8 cellular contexts compared by ENCODE assay signal in genomic region chr1:27634982-27635362, GRCh38. TPM values are rescaled to one million over a fixed set of nuclear protein-coding genes. Genes with fewer than 3 reads are reported as not detected.
A peak's percentile ranks its signal among the peaks of the same experiment; 100 is the strongest.
DNase-seq lines count a peak whose midpoint lies in the region; ATAC-seq and TF ChIP-seq lines count a peak whose summit lies in the region.

TSS of gene FGR (minus strand) at chr1:27635185. CDS start at chr1:27623916, 11,269 bp downstream.

- intact Hi-C loops in IMR-90 (cut with micrococcal nuclease) = no loop called here

- no peak within 1 kb of the TSS for H3K9ac ChIP-seq in IMR-90 (ENCODE audit: low read depth, low read length)
- H3K9ac ChIP-seq in stomach smooth muscle (ENCODE audit: low read length in 2 of 2) = peak within 1 kb of the TSS; percentile 29 to 62

- no peak within 1 kb of the TSS for H4K8ac ChIP-seq in IMR-90 (ENCODE audit: low read depth in 2 of 2, low read length in 2 of 2)

- no peak within 1 kb of the TSS for H3K4ac ChIP-seq in IMR-90 (ENCODE audit: low read depth, low read length)

- H4K91ac ChIP-seq in IMR-90 (ENCODE audit: insufficient read depth, low read depth, low read length) = no peak within 1 kb of the TSS

- no peak within 1 kb of the TSS; the same call in 1 of the 2 replicates for H3K23ac ChIP-seq in IMR-90 (ENCODE audit: low read depth, low read length)

- H3K4me2 ChIP-seq in IMR-90 (ENCODE audit: low read depth, low read length) = no peak within 1 kb of the TSS; the same call in 1 of the 2 replicates

- POLR2A ChIA-PET in IMR-90 (lab: Charles Lee; ENCODE audit: unreplicated experiment) = no interaction called here

- H3K27me3 ChIP-seq in IMR-90 (ENCODE audit: control insufficient read depth, insufficient read depth, low read length) = peaks cover 48% of the 10 kb centered on the region
- H3K27me3 ChIP-seq in layer of hippocampus (ENCODE audit: control insufficient read depth, insufficient read depth, low read length) = peaks cover 2% of the 10 kb centered on the region
- peaks cover 16 to 20% of the 10 kb centered on the region in 2 donors for H3K27me3 ChIP-seq in stomach smooth muscle (ENCODE audit: control insufficient read depth in 1 of 2, insufficient read depth in 2 of 2, low read length in 2 of 2)

- no peak within 1 kb of the TSS for H4K5ac ChIP-seq in IMR-90 (ENCODE audit: low read depth, low read length)

- peak within 1 kb of the TSS; percentile 55 for H2AK9ac ChIP-seq in IMR-90 (replicated peaks; ENCODE audit: low read depth, low read length, poor library complexity)

- H3K4me1 ChIP-seq in IMR-90 (ENCODE audit: control insufficient read depth, insufficient read depth, low read length) (no peaks in the 10 kb centered on the region), stomach smooth muscle (ENCODE audit: control insufficient read depth, insufficient read depth, low read length) (peaks cover 11% of the 10 kb centered on the region)

- H2BK15ac ChIP-seq in IMR-90 (ENCODE audit: low read depth, low read length) = no peak within 1 kb of the TSS

- no TSS peak for BruUV-seq in IMR-90 (replicated peaks; lab: Mats Ljungman, UMichigan)

- H3K27ac ChIP-seq in IMR-90 (ENCODE audit: insufficient read depth, low read length) (no peak within 1 kb of the TSS), layer of hippocampus (ENCODE audit: low read depth, low read length) (peak within 1 kb of the TSS; percentile 46), stomach smooth muscle (ENCODE audit: low read length) (peak within 1 kb of the TSS; percentile 24)

- peak within 1 kb of the TSS; percentile 85 for H2AFZ ChIP-seq in IMR-90 (replicated peaks; ENCODE audit: low read length, poor library complexity)

- no peak within 1 kb of the TSS for H2BK120ac ChIP-seq in IMR-90 (ENCODE audit: low read depth, low read length)

- no peak within 1 kb of the TSS for H3K27ac Mint-ChIP-seq in brain

- no peak for TF ChIP-seq RAD21 in IMR-90 (IDR thresholded peaks at IDR 0.05; ENCODE audit: low read length)

- TF ChIP-seq POLR2A in IMR-90 (IDR thresholded peaks at IDR 0.05; ENCODE audit: low read depth, low read length) (no peak), GM18505 (IDR thresholded peaks at IDR 0.05; ENCODE audit: borderline replicate concordance, extremely low read depth, insufficient read depth, insufficient read length) (no peak)

- H3K4me3 ChIP-seq in IMR-90 (ENCODE audit: insufficient read depth, low read depth, low read length) = peak within 1 kb of the TSS; percentile 2; the same call in 1 of the 2 replicates
- peak within 1 kb of the TSS; percentile 55 to 66 for H3K4me3 ChIP-seq in stomach smooth muscle (ENCODE audit: low read length in 2 of 2)

- H3K36me3 Mint-ChIP-seq in brain = no peaks in the 10 kb centered on the region

- H3K14ac ChIP-seq in IMR-90 (replicated peaks; ENCODE audit: low read depth, low read length) = no peak within 1 kb of the TSS

- H3K9me1 ChIP-seq in IMR-90 (ENCODE audit: insufficient read depth, low read length) = no peaks in the 10 kb centered on the region

- CTCF ChIA-PET in IMR-90 (lab: Yijun Ruan, JAX) = no interaction called here

- H3K56ac ChIP-seq in IMR-90 (ENCODE audit: extremely low read depth, insufficient read depth, low read length) = no peak within 1 kb of the TSS

- peak within 1 kb of the TSS in 3 of 5 experiments; percentile 12 to 57 (median 44) for H3K4me3 Mint-ChIP-seq in brain

- dilution Hi-C loops in IMR-90 (cut with HindIII; ENCODE audit: low sequenced_read_pairs, unreplicated experiment) = no loop called here

- H3K36me3 ChIP-seq in IMR-90 (ENCODE audit: control insufficient read depth, insufficient read depth, low read length) = no peaks in the 10 kb centered on the region
- no peaks in the 10 kb centered on the region for H3K36me3 ChIP-seq in stomach smooth muscle (ENCODE audit: control insufficient read depth in 2 of 2, insufficient read depth in 2 of 2, low read length in 2 of 2)

- H3K79me1 ChIP-seq in IMR-90 (ENCODE audit: low read depth in 1 of 2, low read length in 2 of 2) = no peaks in the 10 kb centered on the region

- no peak within 1 kb of the TSS for H2BK5ac ChIP-seq in IMR-90 (ENCODE audit: low read depth, low read length, poor library complexity, severe bottlenecking)

- no peak within 1 kb of the TSS for H3K18ac ChIP-seq in IMR-90 (ENCODE audit: low read depth, low read length)

- WGBS in IMR-90 (ENCODE audit: extremely low coverage in 2 of 2, insufficient read length in 1 of 2), 2 experiments = 12% methylated on average over 9 of the region's 28 CpGs; no CpG with 5 or more reads in 1 of the 2 experiments

- DNase-seq in IMR-90 (no peak), NCI-H345 (lab: John Stamatoyannopoulos, UW) (no peak), cerebellar cortex (ENCODE audit: low spot score) (no peak)

- H3K27me3 Mint-ChIP-seq in brain = peaks cover 61% of the 10 kb centered on the region

- no peaks in the 10 kb centered on the region for H3K9me3 Mint-ChIP-seq in brain

- H2AK5ac ChIP-seq in IMR-90 (ENCODE audit: low read depth, low read length) = no peak within 1 kb of the TSS

- H2BK20ac ChIP-seq in IMR-90 (ENCODE audit: low read depth, low read length) = no peak within 1 kb of the TSS

- in situ Hi-C loops in IMR-90 (cut with MboI; ENCODE audit: low sequenced_read_pairs) = no loop called here

- no peaks in the 10 kb centered on the region for H4K20me1 ChIP-seq in IMR-90 (ENCODE audit: insufficient read depth, low read length)

- peaks cover 27% of the 10 kb centered on the region for H3K4me1 Mint-ChIP-seq in brain

- TF ChIP-seq CTCF in IMR-90 (conservative IDR thresholded peaks at IDR 0.05; ENCODE audit: low read depth, low read length) = no peak
- no peak for TF ChIP-seq CTCF in brain (conservative IDR thresholded peaks at IDR 0.05)

- H3K9me3 ChIP-seq in IMR-90 (ENCODE audit: control insufficient read depth, insufficient read depth, low read length) (no peaks in the 10 kb centered on the region), stomach smooth muscle (ENCODE audit: control insufficient read depth in 2 of 2, low read length in 2 of 2) (no peaks in the 10 kb centered on the region)

- ATAC-seq in IMR-90 (ENCODE audit: low read depth) = no peak
- ATAC-seq in GM18520 (IDR thresholded peaks at IDR 0.05; ENCODE audit: unreplicated experiment) = no peak
- no peak for ATAC-seq in GM18505 (IDR thresholded peaks at IDR 0.05; ENCODE audit: unreplicated experiment)

TF ChIP-seq in IMR-90, 13 proteins besides CTCF, POLR2A, EP300 and RAD21:
- TF ChIP-seq USF2 (IDR thresholded peaks at IDR 0.05; ENCODE audit: low read depth, low read length) (no peak), RFX5 (IDR thresholded peaks at IDR 0.05; ENCODE audit: low read depth, low read length) (no peak), RCOR1 (IDR thresholded peaks at IDR 0.05; ENCODE audit: insufficient replicate concordance, low read length) (no peak), CHD1 (IDR thresholded peaks at IDR 0.05; ENCODE audit: low read depth, low read length) (no peak), NFE2L2 (IDR thresholded peaks at IDR 0.05; ENCODE audit: low read depth, low read length) (no peak), ELK1 (IDR thresholded peaks at IDR 0.05; ENCODE audit: borderline replicate concordance, low read depth, low read length) (no peak), FOS (IDR thresholded peaks at IDR 0.05; ENCODE audit: low read depth, low read length) (no peak)

RNA-seq across cellular contexts. Expression of gene FGR, which starts in this region (rescaled TPM):
- total RNA-seq in IMR-90 (2012; rRNA removed) = not detected in 2 replicates
- polyA plus RNA-seq in IMR-90 (2012; rRNA removed) (not detected in 2 replicates), brain (ENCODE audit: insufficient read depth, low read depth, low replicate concordance) (2.7 TPM)
- polyA plus RNA-seq in IMR-90 (2012; cell fraction: cytosol; rRNA removed) = not detected in 2 replicates
- 0.08 TPM in 1 of 2 replicates, not detected in the other for polyA plus RNA-seq in IMR-90 (2012; cell fraction: nucleus; rRNA removed; ENCODE audit: low replicate concordance)
